8 cellular contexts compared by ENCODE assay signal in genomic region chr9:93451762-93452709, GRCh38. TPM values are rescaled to one million over a fixed set of nuclear protein-coding genes. Genes with fewer than 3 reads are reported as not detected.
DNase-seq lines count a peak whose midpoint lies in the region; ATAC-seq, FAIRE-seq and TF ChIP-seq lines count a peak whose summit lies in the region.

No MANE protein-coding gene starts in this region.

- intact Hi-C loops in GM12878 (cut with micrococcal nuclease; ENCODE audit: unreplicated experiment): loop anchor here (5.0 to 10.0 kb wide), 3 partner anchors 115 to 713 kb away; partner anchors contain the start of gene CARD19

- WGBS in GM12878 (ENCODE audit: insufficient coverage, insufficient replicate concordance, low lambda C conversion rate, missing lambda C conversion rate): under 1% methylated on average over 68 of the region's 108 CpGs

- H2AFZ ChIP-seq in GM12878 (ENCODE audit: control insufficient read depth, low read depth, low read length): peak overlapping the region; percentile 85

- RAD21 ChIA-PET in GM12878 (lab: Charles Lee; ENCODE audit: unreplicated experiment): interaction anchor here (0.8 kb wide), 1 partner anchor 12 kb away, joined by 4 read pairs; no protein-coding TSS in a partner anchor

- H3K9ac ChIP-seq in GM12878 (ENCODE audit: control insufficient read depth, insufficient read depth, low read length): peak overlapping the region; percentile 86

- peak overlapping the region; percentile 86 for H3K4me3 ChIP-seq in GM12878
- peak overlapping the region; percentile 94 for H3K4me3 ChIP-seq in iPS-18c (ENCODE audit: insufficient read depth, low read depth, low read length)
- H3K4me3 ChIP-seq in skin epidermis: peak overlapping the region; percentile 74 to 93 (median 84)

- peaks cover 0 to 4% of the 10 kb centered on the region in 2 experiments; a peak in 3 of 4 replicates for H3K36me3 ChIP-seq in GM12878 (ENCODE audit: control insufficient read depth in 2 of 2, insufficient read depth in 2 of 2, low read length in 1 of 2)

- TF ChIP-seq RAD21 in GM12878 (IDR thresholded peaks at IDR 0.05; ENCODE audit: insufficient read depth, low read depth, low read length): no peak

- in situ Hi-C loops in GM12878 (cut with MboI): no loop called here

- no TSS peak for BruUV-seq in GM12878 (replicated peaks; lab: Mats Ljungman, UMichigan)

- TF ChIP-seq CTCF in GM12878 (IDR thresholded peaks at IDR 0.05 in 2 of 3, conservative IDR thresholded peaks at IDR 0.05 in 1 of 3; ENCODE audit: control insufficient read depth in 2 of 3, extremely low read depth in 1 of 3, insufficient read depth in 1 of 3, low read depth in 3 of 3, low read length in 3 of 3): 0 out of 6 replicates have a peak, but pooled peaks of 2 of the 3 experiments have one; percentile 1 to 6

- peaks cover 73% of the 10 kb centered on the region for H3K79me2 ChIP-seq in GM12878 (ENCODE audit: control insufficient read depth, insufficient read depth, low read length)

- TF ChIP-seq POLR2A in GM12891 (IDR thresholded peaks at IDR 0.05; ENCODE audit: low read depth, low read length): 0 out of 2 replicates have a peak, but pooled peaks have one; percentile 16
- peak; percentile 60 for TF ChIP-seq POLR2A in GM12878 (IDR thresholded peaks at IDR 0.05; ENCODE audit: low read depth, low read length)

- FAIRE-seq in GM12891 (lab: Jason Lieb, UNC) (peak; percentile 28), GM12878 (lab: Jason Lieb, UNC) (no peak)

- H3K9me3 ChIP-seq in GM12878 (replicated peaks; ENCODE audit: control insufficient read depth, insufficient read depth, low read length): no peaks in the 10 kb centered on the region
- peaks cover 2% of the 10 kb centered on the region for H3K9me3 ChIP-seq in iPS-18c (ENCODE audit: control insufficient read depth, insufficient read depth, low read length)

- no peak for TF ChIP-seq EP300 in GM12878 (IDR thresholded peaks at IDR 0.05; ENCODE audit: borderline replicate concordance in 1 of 2, control insufficient read depth in 1 of 2, low read depth in 2 of 2, low read length in 2 of 2)

- POLR2A ChIA-PET in GM12878 (lab: Charles Lee): interaction anchor here (1.1 to 3.7 kb wide), 2 partner anchors 12 to 16 kb away, joined by 3 to 64 read pairs; no protein-coding TSS in a partner anchor

- H4K20me1 ChIP-seq in GM12878 (ENCODE audit: control insufficient read depth, insufficient read depth): no peaks in the 10 kb centered on the region

- H3K27ac ChIP-seq in GM12878 (ENCODE audit: control insufficient read depth, insufficient read depth) (peak overlapping the region; percentile 83), skin epidermis (peak overlapping the region; percentile 67 to 100 (median 96))

- no peaks in the 10 kb centered on the region for H3K27me3 ChIP-seq in GM12878 (replicated peaks in 1 of 2; ENCODE audit: control insufficient read depth in 2 of 2, insufficient read depth in 2 of 2, low read length in 1 of 2)

- SMC1A ChIA-PET in GM12878 (lab: Charles Lee; ENCODE audit: uncharacterized antibody, unreplicated experiment): interaction anchor here (1.6 kb wide), 1 partner anchor 114 kb away, joined by 5 read pairs; no protein-coding TSS in a partner anchor

- DNase-seq in GM12891 (ENCODE audit: insufficient read length, low spot score) (peak; percentile 32), T-helper 9 cell (peak; percentile 32), GM12878 (ENCODE audit: low read depth, low spot score) (no peak), cerebellar nuclear complex (lab: John Stamatoyannopoulos, UW) (no peak)

- ATAC-seq in HG03139 (IDR thresholded peaks at IDR 0.05; ENCODE audit: unreplicated experiment) (peak; percentile 20), GM12878 (peak; percentile 21), GM21390 (IDR thresholded peaks at IDR 0.05; ENCODE audit: unreplicated experiment) (no peak)

- CTCF ChIA-PET in GM12878 (lab: Yijun Ruan, JAX): no interaction called here

- H3K4me1 ChIP-seq in GM12878 (ENCODE audit: control insufficient read depth, insufficient read depth, low read length): peaks cover 7% of the 10 kb centered on the region; the same call in 1 of the 2 replicates

- H3K4me2 ChIP-seq in GM12878 (ENCODE audit: control insufficient read depth, insufficient read depth): peak overlapping the region; percentile 40

TF ChIP-seq in GM12891, 5 proteins besides CTCF, POLR2A, EP300 and RAD21:
- TF ChIP-seq SPI1 (IDR thresholded peaks at IDR 0.05; ENCODE audit: low read depth, low read length) (no peak), TAF1 (IDR thresholded peaks at IDR 0.05; ENCODE audit: low read depth, low read length) (0 out of 2 replicates have a peak, but pooled peaks have one; percentile 8)

TF ChIP-seq in GM12878, 131 proteins besides CTCF, POLR2A, EP300 and RAD21:
- no peak for TF ChIP-seq ZZZ3 (IDR thresholded peaks at IDR 0.05; ENCODE audit: control insufficient read depth, insufficient read length, low read depth)
- peak; percentile 73 for TF ChIP-seq LARP7 (IDR thresholded peaks at IDR 0.05)
- TF ChIP-seq IKZF1 (conservative IDR thresholded peaks at IDR 0.05): peak; percentile 34; the same call in 1 of the 2 replicates
- 0 out of 2 replicates have a peak, but pooled peaks have one; percentile 48 for TF ChIP-seq NKRF (conservative IDR thresholded peaks at IDR 0.05)
- TF ChIP-seq YY1 (IDR thresholded peaks at IDR 0.05; ENCODE audit: low read depth, low read length): peak; percentile 53; the same call in 1 of the 2 replicates
- peak; percentile 31; the same call in 1 of the 2 replicates for TF ChIP-seq MXI1 (IDR thresholded peaks at IDR 0.05; ENCODE audit: low read depth, low read length)
- peak; percentile 55; the same call in 1 of the 2 replicates for TF ChIP-seq SIN3A (IDR thresholded peaks at IDR 0.05; ENCODE audit: low read depth, low read length)
- TF ChIP-seq CHD1 (IDR thresholded peaks at IDR 0.05; ENCODE audit: low read depth, low read length): peak; percentile 52; the same call in 1 of the 2 replicates
- peak; percentile 49; the same call in 1 of the 2 replicates for TF ChIP-seq GATAD2B (conservative IDR thresholded peaks at IDR 0.05; ENCODE audit: low read depth)
- no peak for TF ChIP-seq NFYA (IDR thresholded peaks at IDR 0.05; ENCODE audit: borderline replicate concordance, low read depth, low read length)

RNA-seq across cellular contexts. Expression of gene FAM120A, which starts 0.6 kb away (rescaled TPM):
- 38.0 TPM for polyA plus RNA-seq in GM12891 (2012; ENCODE audit: low read depth, missing spikeins)
- total RNA-seq in GM12878 (2013; cell fraction: nucleolus; rRNA removed): 141 and 148 TPM in 2 replicates
- total RNA-seq in GM12878 (2014; rRNA removed): 59.5 and 66.2 TPM in 2 replicates
- total RNA-seq in GM12878 (2014; rRNA removed; fragmentation: Illumina TruSeq; extraction: Trizol): 55.1 and 58.1 TPM in 2 replicates
- total RNA-seq in GM12878 (2021): 87.1 and 89.6 TPM in 2 replicates
- 19.6 TPM for polyA plus RNA-seq in GM12878 (2011; ENCODE audit: low read depth)
- polyA plus RNA-seq in GM12878 (2011; rRNA removed): 61.3 and 61.5 TPM in 2 replicates
- polyA plus RNA-seq in GM12878 (2011; cell fraction: cytosol; rRNA removed): 52.7 and 56.0 TPM in 2 replicates
- 54.6 and 67.6 TPM in 2 replicates for polyA plus RNA-seq in GM12878 (2011; cell fraction: nucleus; rRNA removed)
- 35.7 and 45.8 TPM in 2 replicates for polyA plus RNA-seq in GM12878 (2012)
- 55.4 and 65.6 TPM in 2 replicates for polyA plus RNA-seq in GM12878 (2014; fragmentation: Illumina TruSeq; extraction: Trizol)
- polyA plus RNA-seq in GM12878 (2014; fragmentation: Nextera tagmentation; extraction: Ambion mirVana): 10 to 100 TPM; 13.1 to 21.3 TPM
- polyA plus RNA-seq in GM12878 (2014; rRNA removed): 46.6 and 46.9 TPM in 2 replicates
- polyA plus RNA-seq in GM12878 (2016; fragmentation: Nextera tagmentation; extraction: Ambion mirVana): 10 to 100 TPM; 23.9 to 25.6 TPM
- polyA minus RNA-seq in GM12878 (2011; rRNA and poly(A)+ RNA removed): 151 and 163 TPM in 2 replicates
- polyA minus RNA-seq in GM12878 (2011; cell fraction: cytosol; rRNA and poly(A)+ RNA removed): 75.3 and 80.9 TPM in 2 replicates
- polyA minus RNA-seq in GM12878 (2011; cell fraction: nucleus; rRNA and poly(A)+ RNA removed): 73.5 and 109 TPM in 2 replicates

RNA-seq across cellular contexts. Expression of gene FAM120AOS, which starts 1.3 kb away (rescaled TPM):
- 27.7 TPM for polyA plus RNA-seq in GM12891 (2012; ENCODE audit: low read depth, missing spikeins)
- 45.1 and 45.8 TPM in 2 replicates for total RNA-seq in GM12878 (2013; cell fraction: nucleolus; rRNA removed)
- total RNA-seq in GM12878 (2014; rRNA removed) (28.9 and 32.3 TPM in 2 replicates), GM12878 (2014; rRNA removed; fragmentation: Illumina TruSeq; extraction: Trizol) (30.9 and 33.6 TPM in 2 replicates), GM12878 (2021) (32.3 and 35.6 TPM in 2 replicates)
- polyA plus RNA-seq in GM12878 (2011; ENCODE audit: low read depth): 12.3 TPM
- polyA plus RNA-seq in GM12878 (2011; rRNA removed) (29.8 and 36.6 TPM in 2 replicates), GM12878 (2014; fragmentation: Illumina TruSeq; extraction: Trizol) (43.5 and 48.4 TPM in 2 replicates), GM12878 (2014; fragmentation: Nextera tagmentation; extraction: Ambion mirVana) (10 to 100 TPM; 15.9 to 18.8 TPM), GM12878 (2014; rRNA removed) (35.0 and 39.6 TPM in 2 replicates), GM12878 (2016; fragmentation: Nextera tagmentation; extraction: Ambion mirVana) (10 to 100 TPM; 52.1 to 55.1 TPM)
- 19.7 and 19.9 TPM in 2 replicates for polyA plus RNA-seq in GM12878 (2011; cell fraction: cytosol; rRNA removed)
- polyA plus RNA-seq in GM12878 (2011; cell fraction: nucleus; rRNA removed): 17.3 and 17.7 TPM in 2 replicates
- 21.7 and 27.0 TPM in 2 replicates for polyA plus RNA-seq in GM12878 (2012)
- polyA minus RNA-seq in GM12878 (2011; rRNA and poly(A)+ RNA removed): 17.0 and 22.8 TPM in 2 replicates
- polyA minus RNA-seq in GM12878 (2011; cell fraction: cytosol; rRNA and poly(A)+ RNA removed): 6.9 and 8.4 TPM in 2 replicates
- polyA minus RNA-seq in GM12878 (2011; cell fraction: nucleus; rRNA and poly(A)+ RNA removed): 16.8 and 25.6 TPM in 2 replicates

Comparison
In these comparisons a context has a peak if more than half of its experiments do, and no peak if none do; other contexts are left out.
1. DNase-seq: peak in GM12891 (single experiment) and T-helper 9 cell (single experiment); none in GM12878 (single experiment) and cerebellar nuclear complex (0 of 2).
2. Peak in every context shown above with its lines, with median percentiles within 50 percentile points of each other: H3K4me3 ChIP-seq.